In the genomic region with DNA sequence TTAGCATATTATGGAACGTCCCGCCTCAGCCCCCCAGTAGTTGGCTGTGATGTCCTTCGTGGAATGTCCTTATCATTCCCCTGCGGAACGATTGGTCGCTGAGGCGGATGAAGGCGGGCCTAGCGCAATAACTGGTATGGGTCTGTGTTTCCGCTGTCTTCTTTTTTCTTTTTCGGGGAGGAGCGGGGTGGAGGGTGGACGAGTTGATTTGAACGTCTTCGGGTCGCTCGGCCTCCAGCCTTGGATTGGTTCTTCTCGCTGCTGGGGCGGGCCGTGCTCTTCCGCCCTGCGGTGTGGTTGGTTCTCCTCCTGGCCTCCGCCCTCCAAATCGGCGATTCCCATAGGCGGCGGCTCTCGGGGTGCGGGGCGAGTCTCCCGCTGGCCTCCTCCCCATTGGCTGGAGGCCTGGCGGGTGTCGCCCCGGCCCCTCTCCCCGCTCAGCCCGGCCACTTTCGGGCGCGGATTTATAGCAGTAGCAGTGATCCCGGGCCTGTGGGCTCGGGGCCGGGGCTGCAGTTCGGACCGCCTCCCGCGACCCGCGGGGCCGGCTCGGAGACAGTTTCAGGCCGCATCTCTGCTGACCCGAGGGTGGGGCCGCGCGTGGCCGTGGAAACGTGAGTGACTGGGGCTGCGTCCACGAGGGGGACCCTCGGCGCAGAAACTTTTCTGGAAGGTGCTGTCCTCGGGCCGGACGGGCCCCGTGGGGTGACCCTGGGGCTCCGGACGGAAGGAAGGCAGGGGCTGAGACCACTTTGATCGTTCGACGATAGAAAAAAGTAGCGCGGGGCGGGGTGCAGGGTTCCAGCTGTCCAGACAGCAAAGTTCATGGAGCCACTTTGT, we compare ENCODE assay signal across 1 cellular context.
A peak's percentile ranks its signal among the peaks of the same experiment; 100 is the strongest.
TF ChIP-seq lines count a peak whose summit lies in the region.

No MANE protein-coding gene starts in this region.

TF ChIP-seq in K562, 482 proteins besides CTCF, POLR2A, EP300 and RAD21 (continued from another document):
- TF ChIP-seq ZNF561 (CRISPR knock-in tag; conservative IDR thresholded peaks at IDR 0.05), result no peak
- no peak for TF ChIP-seq ZNF384 (IDR thresholded peaks at IDR 0.05; ENCODE audit: low read depth, low read length)
- 0 out of 2 replicates have a peak, but pooled peaks have one; percentile 60 for TF ChIP-seq HDAC2 (IDR thresholded peaks at IDR 0.05)
- TF ChIP-seq, protein P1, sequence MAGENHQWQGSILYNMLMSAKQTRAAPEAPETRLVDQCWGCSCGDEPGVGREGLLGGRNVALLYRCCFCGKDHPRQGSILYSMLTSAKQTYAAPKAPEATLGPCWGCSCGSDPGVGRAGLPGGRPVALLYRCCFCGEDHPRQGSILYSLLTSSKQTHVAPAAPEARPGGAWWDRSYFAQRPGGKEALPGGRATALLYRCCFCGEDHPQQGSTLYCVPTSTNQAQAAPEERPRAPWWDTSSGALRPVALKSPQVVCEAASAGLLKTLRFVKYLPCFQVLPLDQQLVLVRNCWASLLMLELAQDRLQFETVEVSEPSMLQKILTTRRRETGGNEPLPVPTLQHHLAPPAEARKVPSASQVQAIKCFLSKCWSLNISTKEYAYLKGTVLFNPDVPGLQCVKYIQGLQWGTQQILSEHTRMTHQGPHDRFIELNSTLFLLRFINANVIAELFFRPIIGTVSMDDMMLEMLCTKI (IDR thresholded peaks at IDR 0.05; ENCODE audit: partially characterized antibody), result no peak
- no peak for TF ChIP-seq KLF10 (CRISPR knock-in tag; IDR thresholded peaks at IDR 0.05)
- TF ChIP-seq ZNF184 (CRISPR knock-in tag; IDR thresholded peaks at IDR 0.05), result no peak
- TF ChIP-seq ATF1 (CRISPR knock-in tag; IDR thresholded peaks at IDR 0.05), result no peak
- peak; percentile 85 for TF ChIP-seq ATF1 (tag; IDR thresholded peaks at IDR 0.05)
- TF ChIP-seq, protein P2, sequence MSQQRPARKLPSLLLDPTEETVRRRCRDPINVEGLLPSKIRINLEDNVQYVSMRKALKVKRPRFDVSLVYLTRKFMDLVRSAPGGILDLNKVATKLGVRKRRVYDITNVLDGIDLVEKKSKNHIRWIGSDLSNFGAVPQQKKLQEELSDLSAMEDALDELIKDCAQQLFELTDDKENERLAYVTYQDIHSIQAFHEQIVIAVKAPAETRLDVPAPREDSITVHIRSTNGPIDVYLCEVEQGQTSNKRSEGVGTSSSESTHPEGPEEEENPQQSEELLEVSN (IDR thresholded peaks at IDR 0.05; ENCODE audit: borderline replicate concordance in 1 of 2, extremely low read depth in 1 of 2, insufficient read depth in 1 of 2, insufficient read length in 1 of 2, low read depth in 1 of 2, low read length in 1 of 2, poor library complexity in 1 of 2, severe bottlenecking in 1 of 2), result peak in 1 of 2 experiments; percentile 45
- no peak for TF ChIP-seq ZNF133 (CRISPR knock-in tag; IDR thresholded peaks at IDR 0.05)
- no peak for TF ChIP-seq HDGF (IDR thresholded peaks at IDR 0.05)
- TF ChIP-seq ZNF445 (CRISPR knock-in tag; IDR thresholded peaks at IDR 0.05; ENCODE audit: low read depth), result no peak
- no peak for TF ChIP-seq NR4A1 (CRISPR knock-in tag; IDR thresholded peaks at IDR 0.05)
- no peak for TF ChIP-seq NR4A1 (tag; IDR thresholded peaks at IDR 0.05)
- no peak for TF ChIP-seq CHD1 (IDR thresholded peaks at IDR 0.05; ENCODE audit: low read length)
- TF ChIP-seq MAZ (CRISPR knock-in tag; conservative IDR thresholded peaks at IDR 0.05 in 1 of 2, IDR thresholded peaks at IDR 0.05 in 1 of 2), result peak in 1 of 2 experiments; percentile 38; a peak in 1 of 4 replicates
- TF ChIP-seq SOX6 (IDR thresholded peaks at IDR 0.05), result no peak
- TF ChIP-seq POLR3G (IDR thresholded peaks at IDR 0.05; ENCODE audit: extremely low read depth, insufficient read length, insufficient replicate concordance), result no peak
- no peak for TF ChIP-seq ETV5 (CRISPR knock-in tag; IDR thresholded peaks at IDR 0.05; ENCODE audit: low read depth)
- no peak for TF ChIP-seq SETDB1 (IDR thresholded peaks at IDR 0.05; ENCODE audit: low read length)
- peak; percentile 70 for TF ChIP-seq ATF7 (IDR thresholded peaks at IDR 0.05)
- TF ChIP-seq, protein P3, sequence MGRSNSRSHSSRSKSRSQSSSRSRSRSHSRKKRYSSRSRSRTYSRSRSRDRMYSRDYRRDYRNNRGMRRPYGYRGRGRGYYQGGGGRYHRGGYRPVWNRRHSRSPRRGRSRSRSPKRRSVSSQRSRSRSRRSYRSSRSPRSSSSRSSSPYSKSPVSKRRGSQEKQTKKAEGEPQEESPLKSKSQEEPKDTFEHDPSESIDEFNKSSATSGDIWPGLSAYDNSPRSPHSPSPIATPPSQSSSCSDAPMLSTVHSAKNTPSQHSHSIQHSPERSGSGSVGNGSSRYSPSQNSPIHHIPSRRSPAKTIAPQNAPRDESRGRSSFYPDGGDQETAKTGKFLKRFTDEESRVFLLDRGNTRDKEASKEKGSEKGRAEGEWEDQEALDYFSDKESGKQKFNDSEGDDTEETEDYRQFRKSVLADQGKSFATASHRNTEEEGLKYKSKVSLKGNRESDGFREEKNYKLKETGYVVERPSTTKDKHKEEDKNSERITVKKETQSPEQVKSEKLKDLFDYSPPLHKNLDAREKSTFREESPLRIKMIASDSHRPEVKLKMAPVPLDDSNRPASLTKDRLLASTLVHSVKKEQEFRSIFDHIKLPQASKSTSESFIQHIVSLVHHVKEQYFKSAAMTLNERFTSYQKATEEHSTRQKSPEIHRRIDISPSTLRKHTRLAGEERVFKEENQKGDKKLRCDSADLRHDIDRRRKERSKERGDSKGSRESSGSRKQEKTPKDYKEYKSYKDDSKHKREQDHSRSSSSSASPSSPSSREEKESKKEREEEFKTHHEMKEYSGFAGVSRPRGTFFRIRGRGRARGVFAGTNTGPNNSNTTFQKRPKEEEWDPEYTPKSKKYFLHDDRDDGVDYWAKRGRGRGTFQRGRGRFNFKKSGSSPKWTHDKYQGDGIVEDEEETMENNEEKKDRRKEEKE (IDR thresholded peaks at IDR 0.05; ENCODE audit: borderline replicate concordance in 1 of 2, control insufficient read depth in 1 of 2, low read depth in 2 of 2, low read length in 1 of 2), result no peak
- TF ChIP-seq, protein P4, sequence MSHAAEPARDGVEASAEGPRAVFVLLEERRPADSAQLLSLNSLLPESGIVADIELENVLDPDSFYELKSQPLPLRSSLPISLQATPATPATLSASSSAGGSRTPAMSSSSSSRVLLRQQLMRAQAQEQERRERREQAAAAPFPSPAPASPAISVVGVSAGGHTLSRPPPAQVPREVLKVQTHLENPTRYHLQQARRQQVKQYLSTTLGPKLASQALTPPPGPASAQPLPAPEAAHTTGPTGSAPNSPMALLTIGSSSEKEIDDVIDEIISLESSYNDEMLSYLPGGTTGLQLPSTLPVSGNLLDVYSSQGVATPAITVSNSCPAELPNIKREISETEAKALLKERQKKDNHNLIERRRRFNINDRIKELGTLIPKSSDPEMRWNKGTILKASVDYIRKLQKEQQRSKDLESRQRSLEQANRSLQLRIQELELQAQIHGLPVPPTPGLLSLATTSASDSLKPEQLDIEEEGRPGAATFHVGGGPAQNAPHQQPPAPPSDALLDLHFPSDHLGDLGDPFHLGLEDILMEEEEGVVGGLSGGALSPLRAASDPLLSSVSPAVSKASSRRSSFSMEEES (CRISPR knock-in tag; IDR thresholded peaks at IDR 0.05), result no peak
- TF ChIP-seq SMARCC2 (IDR thresholded peaks at IDR 0.05; ENCODE audit: low read depth), result peak; percentile 22; the same call in 1 of the 2 replicates
- TF ChIP-seq NBN (IDR thresholded peaks at IDR 0.05; ENCODE audit: low read depth), result no peak
- TF ChIP-seq, protein P5, sequence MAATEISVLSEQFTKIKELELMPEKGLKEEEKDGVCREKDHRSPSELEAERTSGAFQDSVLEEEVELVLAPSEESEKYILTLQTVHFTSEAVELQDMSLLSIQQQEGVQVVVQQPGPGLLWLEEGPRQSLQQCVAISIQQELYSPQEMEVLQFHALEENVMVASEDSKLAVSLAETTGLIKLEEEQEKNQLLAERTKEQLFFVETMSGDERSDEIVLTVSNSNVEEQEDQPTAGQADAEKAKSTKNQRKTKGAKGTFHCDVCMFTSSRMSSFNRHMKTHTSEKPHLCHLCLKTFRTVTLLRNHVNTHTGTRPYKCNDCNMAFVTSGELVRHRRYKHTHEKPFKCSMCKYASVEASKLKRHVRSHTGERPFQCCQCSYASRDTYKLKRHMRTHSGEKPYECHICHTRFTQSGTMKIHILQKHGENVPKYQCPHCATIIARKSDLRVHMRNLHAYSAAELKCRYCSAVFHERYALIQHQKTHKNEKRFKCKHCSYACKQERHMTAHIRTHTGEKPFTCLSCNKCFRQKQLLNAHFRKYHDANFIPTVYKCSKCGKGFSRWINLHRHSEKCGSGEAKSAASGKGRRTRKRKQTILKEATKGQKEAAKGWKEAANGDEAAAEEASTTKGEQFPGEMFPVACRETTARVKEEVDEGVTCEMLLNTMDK (IDR thresholded peaks at IDR 0.05; ENCODE audit: borderline replicate concordance, insufficient read depth, low read depth, low read length, poor library complexity, severe bottlenecking), result peak; percentile 32
- TF ChIP-seq ZNF23 (CRISPR knock-in tag; IDR thresholded peaks at IDR 0.05), result no peak
- no peak for TF ChIP-seq ZNF780A (CRISPR knock-in tag; IDR thresholded peaks at IDR 0.05)
